Comparison of ENCODE assay signal across 14 cellular contexts in genomic region chr1:119371800-119372199, GRCh38. TPM values are rescaled to one million over a fixed set of nuclear protein-coding genes. Genes with fewer than 3 reads are reported as not detected.
A peak's percentile ranks its signal among the peaks of the same experiment; 100 is the strongest.
DNase-seq lines count a peak whose midpoint lies in the region; ATAC-seq and TF ChIP-seq lines count a peak whose summit lies in the region.
"Had no signal": no experiment of that assay in that cellular context is flagged by ENCODE, and none has a peak within 500 bp of the region (broad histone marks: within the 10 kb centered on the region; RNA-seq: fewer than 3 reads in every experiment).

No MANE protein-coding gene starts in this region.

- H3K4me3 ChIP-seq in A673 (ENCODE audit: low read depth, low read length, poor library complexity, severe bottlenecking) = no peak overlapping the region
- no peak overlapping the region for H3K4me3 ChIP-seq in SJCRH30
- peak overlapping the region in 1 of 3 donors; percentile 70 for H3K4me3 ChIP-seq in liver (ENCODE audit: low read depth in 1 of 3, low read length in 3 of 3)
- H3K4me3 ChIP-seq: A549 had no signal

- TF ChIP-seq CTCF in A673 (conservative IDR thresholded peaks at IDR 0.05; ENCODE audit: low read depth, low read length) (no peak), liver (IDR thresholded peaks at IDR 0.05; ENCODE audit: low read depth, low read length, missing input control) (no peak)

- H3K4me1 ChIP-seq in A673 (ENCODE audit: insufficient read depth, low read length, poor library complexity, severe bottlenecking) (peaks cover 7% of the 10 kb centered on the region), SJCRH30 (peaks cover 32% of the 10 kb centered on the region), liver (ENCODE audit: control insufficient read depth in 4 of 4, insufficient read depth in 4 of 4, low read length in 3 of 4) (peaks cover 12 to 85% (median 66%) of the 10 kb centered on the region in 4 donors)

- H3K36me3 ChIP-seq in A673 (ENCODE audit: insufficient read depth, low read length, poor library complexity, severe bottlenecking) (no peaks in the 10 kb centered on the region), SJCRH30 (no peaks in the 10 kb centered on the region), liver (ENCODE audit: control insufficient read depth in 4 of 4, insufficient read depth in 3 of 4, low read depth in 1 of 4, low read length in 3 of 4) (no peaks in the 10 kb centered on the region)

- BruUV-seq in A673 (replicated peaks; lab: Mats Ljungman, UMichigan) = no TSS peak

- CTCF ChIA-PET in A673 (lab: Charles Lee) = no interaction called here

- no peak for TF ChIP-seq RAD21 in liver (IDR thresholded peaks at IDR 0.05)

- no peaks in the 10 kb centered on the region for H3K9me3 ChIP-seq in A673 (ENCODE audit: low read depth, low read length, poor library complexity, severe bottlenecking)
- H3K9me3 ChIP-seq in SJCRH30 (replicated peaks) = no peaks in the 10 kb centered on the region
- no peaks in the 10 kb centered on the region for H3K9me3 ChIP-seq in liver (ENCODE audit: control insufficient read depth in 4 of 4, low read length in 3 of 4)
- H3K9me3 ChIP-seq: A549 had no signal

- H3K27me3 ChIP-seq in A673 (replicated peaks; ENCODE audit: insufficient read depth, low read depth, low read length, poor library complexity) (peaks cover 5% of the 10 kb centered on the region), SJCRH30 (no peaks in the 10 kb centered on the region), liver (ENCODE audit: control insufficient read depth in 4 of 4, insufficient read depth in 4 of 4, low read length in 3 of 4) (no peaks in the 10 kb centered on the region)

- H3K27ac ChIP-seq in A673 (ENCODE audit: low read depth, low read length, poor library complexity, severe bottlenecking) (no peak overlapping the region), SJCRH30 (peak overlapping the region; percentile 62), liver (ENCODE audit: low read depth in 1 of 2, low read length in 2 of 2) (peak overlapping the region in 1 of 2 donors; percentile 25)
- H3K27ac ChIP-seq: A549 had no signal

- POLR2A ChIA-PET in A673 (lab: Charles Lee; ENCODE audit: low non-redundant PET) = no interaction called here

- ATAC-seq in GM21515 (IDR thresholded peaks at IDR 0.05; ENCODE audit: unreplicated experiment) = no peak
- ATAC-seq: CD8-positive, alpha-beta T cell had no signal

- intact Hi-C loops in A673 (cut with micrococcal nuclease; ENCODE audit: unreplicated experiment) = no loop called here

- DNase-seq in A673 (ENCODE audit: low spot score) (peak; percentile 4), M059J (ENCODE audit: low read depth) (peak; percentile 10), SJCRH30 (peak; percentile 34 to 66), GF-D8 (lab: John Stamatoyannopoulos, UW) (no peak), amniotic stem cell (lab: John Stamatoyannopoulos, UW) (no peak)
- DNase-seq: CD8-positive, alpha-beta T cell; DMS153; DMS79 treated with DMSO at 0.1 percent for 48 hours had no signal

- peak overlapping the region; percentile 19 to 88 for H3K9ac ChIP-seq in liver (ENCODE audit: low read depth in 1 of 2, low read length in 2 of 2)

- 22% methylated on average over 3 of the region's 3 CpGs for WGBS in liver

TF ChIP-seq in liver, 16 proteins besides CTCF, POLR2A, EP300 and RAD21:
- TF ChIP-seq RXRA (IDR thresholded peaks at IDR 0.05) (peak in 1 of 2 donors; percentile 27), SP1 (IDR thresholded peaks at IDR 0.05) (no peak), REST (IDR thresholded peaks at IDR 0.05) (peak; percentile 34), HNF4A (conservative IDR thresholded peaks at IDR 0.05) (peak in 1 of 2 donors; percentile 45), JUND (IDR thresholded peaks at IDR 0.05) (peak in 1 of 2 donors; percentile 16), YY1 (IDR thresholded peaks at IDR 0.05) (peak; percentile 49)

RNA-seq across cellular contexts. Expression of gene HAO2, which starts 3.2 kb away (rescaled TPM):
- total RNA-seq in A673 (2021) (not detected in 2 replicates), liver (100 to 1,000 TPM in 1 of 2 donors, 1 to 10 TPM in 1; 8.2 to 377 TPM)
- not detected in 2 replicates for total RNA-seq in M059J (2014; rRNA removed; shearing (Covaris generic))
- total RNA-seq in SJCRH30 (2014; rRNA removed; shearing (Covaris generic)) = not detected in 2 replicates
- polyA plus RNA-seq in liver = 100 to 1,000 TPM in 1 of 2 donors, 10 to 100 TPM in 1; 64.1 to 236 TPM
- total RNA-seq: CD8-positive, alpha-beta T cell; H4 had no signal
- polyA plus RNA-seq: BJ, CD14-positive monocyte had no signal

RNA-seq across cellular contexts. Expression of gene HSD3B2, which starts 43.1 kb away (rescaled TPM):
- not detected in 2 replicates for total RNA-seq in A673 (2021)
- not detected in 2 replicates for total RNA-seq in M059J (2014; rRNA removed; shearing (Covaris generic))
- not detected in 2 replicates for total RNA-seq in SJCRH30 (2014; rRNA removed; shearing (Covaris generic))
- total RNA-seq in liver = under 1 TPM in 1 of 2 donors, not detected in 1; 0.25 TPM
- polyA plus RNA-seq in liver = under 1 TPM; 0.14 to 0.18 TPM
- total RNA-seq: CD8-positive, alpha-beta T cell; H4 had no signal
- polyA plus RNA-seq: A549, BJ, CD14-positive monocyte had no signal

Comparison
In these comparisons a context has a peak if more than half of its experiments do, and no peak if none do; other contexts are left out.
1. DNase-seq: peak in A673 (single experiment), M059J (single experiment) and SJCRH30 (2 of 2); none in GF-D8 (single experiment) and amniotic stem cell (single experiment).